In the genomic region with DNA sequence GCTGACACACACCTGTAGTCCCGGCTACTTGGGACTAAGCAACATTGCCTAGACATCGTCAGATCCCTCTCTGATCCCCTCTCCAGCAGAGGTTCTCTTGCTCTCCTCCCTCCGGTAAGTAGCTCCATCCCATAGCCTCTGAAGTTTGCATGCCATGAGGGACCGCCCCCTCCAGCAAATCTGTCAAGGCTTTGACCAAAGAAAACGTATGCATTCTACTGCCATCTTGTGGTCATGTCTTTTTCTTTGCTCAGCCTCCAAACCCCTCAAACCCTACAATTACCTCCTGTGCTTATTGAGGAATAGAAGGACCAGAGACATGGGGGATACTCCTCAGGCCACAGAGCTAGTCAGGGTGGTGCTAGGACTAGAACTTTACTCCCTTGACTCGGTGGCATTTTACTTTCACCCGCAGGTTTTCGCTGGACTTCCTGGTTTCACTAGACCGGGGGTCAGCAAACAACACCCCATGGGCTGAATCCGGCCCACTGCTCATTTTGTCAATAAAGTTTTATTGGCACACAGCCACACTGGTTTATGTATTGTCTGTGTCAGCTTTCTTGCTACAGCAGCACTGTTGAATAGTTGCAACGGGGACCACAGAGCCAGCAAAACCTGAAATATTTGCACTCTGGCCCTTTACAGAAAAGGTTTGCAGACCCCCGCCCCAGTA, we compare ENCODE assay signal across 8 cellular contexts.
DNase-seq lines count a peak whose midpoint lies in the region; ATAC-seq and TF ChIP-seq lines count a peak whose summit lies in the region.

No MANE protein-coding gene starts in this region.

- peaks cover 8 to 15% of the 10 kb centered on the region in 2 donors for H3K9me3 ChIP-seq in breast epithelium

- H3K27ac ChIP-seq in breast epithelium, result no peak overlapping the region

- peaks cover 16% of the 10 kb centered on the region for H3K27me3 Mint-ChIP-seq in MCF 10A (ENCODE audit: insufficient read depth, unreplicated experiment)
- peaks cover 9 to 14% of the 10 kb centered on the region in 2 donors for H3K27me3 Mint-ChIP-seq in stimulated activated naive B cell treated with anti-CD40 and anti-IgM and Interleukin-4, amounts not matched to agents 10 μg/mL and 1 μg/mL and 100 μg/mL, for 72 hours

- H3K4me3 Mint-ChIP-seq in MCF 10A (ENCODE audit: unreplicated experiment), result no peak overlapping the region
- no peak overlapping the region for H3K4me3 Mint-ChIP-seq in stimulated activated naive B cell treated with anti-CD40 and anti-IgM and Interleukin-4, amounts not matched to agents 10 μg/mL and 1 μg/mL and 100 μg/mL, for 72 hours

- CTCF ChIA-PET in MCF 10A (lab: Yijun Ruan, JAX), result interaction anchor here (0.5 to 1.9 kb wide), 23 partner anchors 10 to 1615 kb away, joined by 3 to 19 read pairs (median 4); no protein-coding TSS in a partner anchor

- H3K4me1 Mint-ChIP-seq in MCF 10A (ENCODE audit: insufficient read depth, unreplicated experiment), result no peaks in the 10 kb centered on the region
- peaks cover 0 to 2% of the 10 kb centered on the region in 2 donors for H3K4me1 Mint-ChIP-seq in stimulated activated naive B cell treated with anti-CD40 and anti-IgM and Interleukin-4, amounts not matched to agents 10 μg/mL and 1 μg/mL and 100 μg/mL, for 72 hours

- peaks cover 12% of the 10 kb centered on the region for H3K9me3 Mint-ChIP-seq in MCF 10A (ENCODE audit: unreplicated experiment)
- H3K9me3 Mint-ChIP-seq in stimulated activated naive B cell treated with anti-CD40 and anti-IgM and Interleukin-4, amounts not matched to agents 10 μg/mL and 1 μg/mL and 100 μg/mL, for 72 hours, result peaks cover 14 to 27% of the 10 kb centered on the region in 2 donors

- TF ChIP-seq CTCF in MCF 10A (IDR thresholded peaks at IDR 0.05; ENCODE audit: unreplicated experiment) (peak; percentile 60), breast epithelium (IDR thresholded peaks at IDR 0.05) (no peak)

- intact Hi-C loops in MCF 10A (cut with micrococcal nuclease), result loop anchor here (1.0 to 5.0 kb wide), 5 partner anchors 153 to 1172 kb away; no protein-coding TSS in a partner anchor
- intact Hi-C loops in breast epithelium (cut with DNase I; ENCODE audit: low total_unique reads), result no loop called here

- POLR2A ChIA-PET in MCF 10A (lab: Yijun Ruan, JAX), result no interaction called here

- H3K27me3 ChIP-seq in breast epithelium, result no peaks in the 10 kb centered on the region

- no peak overlapping the region for H3K27ac Mint-ChIP-seq in MCF 10A (ENCODE audit: low read depth, unreplicated experiment)
- H3K27ac Mint-ChIP-seq in stimulated activated naive B cell treated with anti-CD40 and anti-IgM and Interleukin-4, amounts not matched to agents 10 μg/mL and 1 μg/mL and 100 μg/mL, for 72 hours, result no peak overlapping the region

- no peaks in the 10 kb centered on the region for H3K36me3 Mint-ChIP-seq in MCF 10A (ENCODE audit: insufficient read depth, unreplicated experiment)
- peaks cover 3 to 11% of the 10 kb centered on the region in 2 donors for H3K36me3 Mint-ChIP-seq in stimulated activated naive B cell treated with anti-CD40 and anti-IgM and Interleukin-4, amounts not matched to agents 10 μg/mL and 1 μg/mL and 100 μg/mL, for 72 hours

- peak; percentile 72 for DNase-seq in MCF 10A (ENCODE audit: unreplicated experiment)
- DNase-seq in breast epithelium (ENCODE audit: low spot score in 2 of 2), result no peak
- DNase-seq in NCI-H1417 (lab: John Stamatoyannopoulos, UW), result peak; percentile 65 to 85 (median 76)
- peak; percentile 59 for DNase-seq in SKM-1 treated with dmso at 0.1 percent for 144 hours (lab: John Stamatoyannopoulos, UW; ENCODE audit: unreplicated experiment)
- DNase-seq in glomerular visceral epithelial cell (ENCODE audit: extremely low spot score), result peak; percentile 46
- peak; percentile 4 for DNase-seq in stimulated activated naive B cell treated with anti-CD40 and anti-IgM and Interleukin-4, amounts not matched to agents 10 μg/mL and 1 μg/mL and 100 μg/mL, for 72 hours

- TF ChIP-seq POLR2A in breast epithelium (IDR thresholded peaks at IDR 0.05), result no peak

- no peaks in the 10 kb centered on the region for H3K36me3 ChIP-seq in breast epithelium

- no peak overlapping the region for H3K4me3 ChIP-seq in breast epithelium

- peak; percentile 57 to 76 for ATAC-seq in stimulated activated naive B cell treated with anti-CD40 and anti-IgM and Interleukin-4, amounts not matched to agents 10 μg/mL and 1 μg/mL and 100 μg/mL, for 72 hours (replicated peaks)
- ATAC-seq in GM18870 (IDR thresholded peaks at IDR 0.05; ENCODE audit: unreplicated experiment) (no peak), HG02588 (IDR thresholded peaks at IDR 0.05; ENCODE audit: unreplicated experiment) (no peak)

- no TSS peak for BruUV-seq in MCF 10A (replicated peaks; lab: Mats Ljungman, UMichigan)

- no peaks in the 10 kb centered on the region for H3K4me1 ChIP-seq in breast epithelium

Comparison
In these comparisons a context has a peak if more than half of its experiments do, and no peak if none do; other contexts are left out.
1. DNase-seq: peak in MCF 10A (single experiment), NCI-H1417 (3 of 3), SKM-1 treated with dmso at 0.1 percent for 144 hours (single experiment), glomerular visceral epithelial cell (single experiment) and stimulated activated naive B cell treated with anti-CD40 and anti-IgM and Interleukin-4, amounts not matched to agents 10 μg/mL and 1 μg/mL and 100 μg/mL, for 72 hours (single experiment); none in breast epithelium (0 of 2).
2. ATAC-seq: peak in stimulated activated naive B cell treated with anti-CD40 and anti-IgM and Interleukin-4, amounts not matched to agents 10 μg/mL and 1 μg/mL and 100 μg/mL, for 72 hours (2 of 2); none in GM18870 (single experiment) and HG02588 (single experiment).